ENCODE assay signal across 1 cellular context in the genomic region with DNA sequence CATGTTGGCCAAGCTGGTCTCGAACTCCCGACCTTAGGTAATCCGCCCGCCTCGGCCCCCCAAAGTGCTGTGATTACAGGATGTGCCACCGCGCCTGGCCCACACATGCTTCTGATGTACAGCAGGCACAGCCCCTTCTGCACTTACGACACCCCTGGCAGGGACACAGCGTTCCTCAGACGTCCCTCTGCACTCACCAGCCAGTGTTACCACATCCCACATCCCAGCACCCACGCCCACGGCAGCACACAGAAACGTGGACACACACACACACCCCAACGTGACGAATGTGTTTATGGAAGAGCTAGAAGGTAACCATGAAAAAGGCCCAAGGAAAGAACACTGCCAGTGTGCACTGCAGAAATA.
TF ChIP-seq lines count a peak whose summit lies in the region.

No MANE protein-coding gene starts in this region.

TF ChIP-seq in SK-N-SH treated with all-trans-retinoic acid at 6 μM for 48 hours, 23 proteins besides CTCF, POLR2A, EP300 and RAD21 (continued from another document):
- TF ChIP-seq, protein P1, sequence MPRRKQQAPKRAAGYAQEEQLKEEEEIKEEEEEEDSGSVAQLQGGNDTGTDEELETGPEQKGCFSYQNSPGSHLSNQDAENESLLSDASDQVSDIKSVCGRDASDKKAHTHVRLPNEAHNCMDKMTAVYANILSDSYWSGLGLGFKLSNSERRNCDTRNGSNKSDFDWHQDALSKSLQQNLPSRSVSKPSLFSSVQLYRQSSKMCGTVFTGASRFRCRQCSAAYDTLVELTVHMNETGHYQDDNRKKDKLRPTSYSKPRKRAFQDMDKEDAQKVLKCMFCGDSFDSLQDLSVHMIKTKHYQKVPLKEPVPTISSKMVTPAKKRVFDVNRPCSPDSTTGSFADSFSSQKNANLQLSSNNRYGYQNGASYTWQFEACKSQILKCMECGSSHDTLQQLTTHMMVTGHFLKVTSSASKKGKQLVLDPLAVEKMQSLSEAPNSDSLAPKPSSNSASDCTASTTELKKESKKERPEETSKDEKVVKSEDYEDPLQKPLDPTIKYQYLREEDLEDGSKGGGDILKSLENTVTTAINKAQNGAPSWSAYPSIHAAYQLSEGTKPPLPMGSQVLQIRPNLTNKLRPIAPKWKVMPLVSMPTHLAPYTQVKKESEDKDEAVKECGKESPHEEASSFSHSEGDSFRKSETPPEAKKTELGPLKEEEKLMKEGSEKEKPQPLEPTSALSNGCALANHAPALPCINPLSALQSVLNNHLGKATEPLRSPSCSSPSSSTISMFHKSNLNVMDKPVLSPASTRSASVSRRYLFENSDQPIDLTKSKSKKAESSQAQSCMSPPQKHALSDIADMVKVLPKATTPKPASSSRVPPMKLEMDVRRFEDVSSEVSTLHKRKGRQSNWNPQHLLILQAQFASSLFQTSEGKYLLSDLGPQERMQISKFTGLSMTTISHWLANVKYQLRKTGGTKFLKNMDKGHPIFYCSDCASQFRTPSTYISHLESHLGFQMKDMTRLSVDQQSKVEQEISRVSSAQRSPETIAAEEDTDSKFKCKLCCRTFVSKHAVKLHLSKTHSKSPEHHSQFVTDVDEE (CRISPR knock-in tag; IDR thresholded peaks at IDR 0.05): no peak
- TF ChIP-seq PPARA (CRISPR knock-in tag; IDR thresholded peaks at IDR 0.05; ENCODE audit: borderline replicate concordance) (no peak), RARB (CRISPR knock-in tag; IDR thresholded peaks at IDR 0.05) (no peak), GLIS3 (CRISPR knock-in tag; IDR thresholded peaks at IDR 0.05) (no peak), ZNF8 (CRISPR knock-in tag; IDR thresholded peaks at IDR 0.05) (no peak), CSDC2 (CRISPR knock-in tag; IDR thresholded peaks at IDR 0.05) (no peak)
- TF ChIP-seq, protein P2, sequence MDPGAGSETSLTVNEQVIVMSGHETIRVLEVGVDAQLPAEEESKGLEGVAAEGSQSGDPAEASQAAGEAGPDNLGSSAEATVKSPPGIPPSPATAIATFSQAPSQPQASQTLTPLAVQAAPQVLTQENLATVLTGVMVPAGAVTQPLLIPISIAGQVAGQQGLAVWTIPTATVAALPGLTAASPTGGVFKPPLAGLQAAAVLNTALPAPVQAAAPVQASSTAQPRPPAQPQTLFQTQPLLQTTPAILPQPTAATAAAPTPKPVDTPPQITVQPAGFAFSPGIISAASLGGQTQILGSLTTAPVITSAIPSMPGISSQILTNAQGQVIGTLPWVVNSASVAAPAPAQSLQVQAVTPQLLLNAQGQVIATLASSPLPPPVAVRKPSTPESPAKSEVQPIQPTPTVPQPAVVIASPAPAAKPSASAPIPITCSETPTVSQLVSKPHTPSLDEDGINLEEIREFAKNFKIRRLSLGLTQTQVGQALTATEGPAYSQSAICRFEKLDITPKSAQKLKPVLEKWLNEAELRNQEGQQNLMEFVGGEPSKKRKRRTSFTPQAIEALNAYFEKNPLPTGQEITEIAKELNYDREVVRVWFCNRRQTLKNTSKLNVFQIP (CRISPR knock-in tag; IDR thresholded peaks at IDR 0.05; ENCODE audit: borderline replicate concordance, low read depth): no peak
- TF ChIP-seq, protein P3, sequence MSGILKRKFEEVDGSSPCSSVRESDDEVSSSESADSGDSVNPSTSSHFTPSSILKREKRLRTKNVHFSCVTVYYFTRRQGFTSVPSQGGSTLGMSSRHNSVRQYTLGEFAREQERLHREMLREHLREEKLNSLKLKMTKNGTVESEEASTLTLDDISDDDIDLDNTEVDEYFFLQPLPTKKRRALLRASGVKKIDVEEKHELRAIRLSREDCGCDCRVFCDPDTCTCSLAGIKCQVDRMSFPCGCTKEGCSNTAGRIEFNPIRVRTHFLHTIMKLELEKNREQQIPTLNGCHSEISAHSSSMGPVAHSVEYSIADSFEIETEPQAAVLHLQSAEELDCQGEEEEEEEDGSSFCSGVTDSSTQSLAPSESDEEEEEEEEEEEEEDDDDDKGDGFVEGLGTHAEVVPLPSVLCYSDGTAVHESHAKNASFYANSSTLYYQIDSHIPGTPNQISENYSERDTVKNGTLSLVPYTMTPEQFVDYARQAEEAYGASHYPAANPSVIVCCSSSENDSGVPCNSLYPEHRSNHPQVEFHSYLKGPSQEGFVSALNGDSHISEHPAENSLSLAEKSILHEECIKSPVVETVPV (CRISPR knock-in tag; IDR thresholded peaks at IDR 0.05): no peak
